ENCODE assay signal across 6 cellular contexts in the genomic region with DNA sequence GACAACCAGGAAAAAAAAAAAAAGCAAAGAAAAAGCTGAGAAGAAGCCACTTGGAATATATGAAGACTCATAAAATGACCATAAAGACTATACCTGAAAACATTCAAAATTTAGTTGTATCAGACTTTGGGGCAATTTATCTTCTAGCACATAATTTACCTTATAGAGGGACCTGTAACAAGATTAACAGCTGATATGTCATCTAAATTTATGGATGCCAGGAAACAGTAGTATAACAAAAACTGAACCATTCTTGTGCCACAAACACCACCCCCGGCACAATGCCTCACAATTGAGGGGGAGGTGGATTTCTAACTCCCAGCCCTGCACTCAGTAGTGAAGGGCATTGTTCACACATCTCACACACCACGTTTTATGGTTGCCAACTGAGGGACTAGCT.
"Had no signal": no experiment of that assay in that cellular context is flagged by ENCODE, and none has a peak within 500 bp of the region (broad histone marks: within the 10 kb centered on the region; RNA-seq: fewer than 3 reads in every experiment).

No MANE protein-coding gene starts in this region.

- H3K4me3 ChIP-seq: GM23338, HAP-1 had no signal

- H3K4me2 ChIP-seq: GM23338 had no signal

- FAIRE-seq: HTR-8/SVneo had no signal

- ATAC-seq: GM23338, HCT116 had no signal

- DNase-seq: H7, KBM-7 had no signal

- H3K36me3 ChIP-seq: HAP-1 had no signal

- H2AFZ ChIP-seq: GM23338 had no signal
